9 cellular contexts compared by ENCODE assay signal in the genomic region with DNA sequence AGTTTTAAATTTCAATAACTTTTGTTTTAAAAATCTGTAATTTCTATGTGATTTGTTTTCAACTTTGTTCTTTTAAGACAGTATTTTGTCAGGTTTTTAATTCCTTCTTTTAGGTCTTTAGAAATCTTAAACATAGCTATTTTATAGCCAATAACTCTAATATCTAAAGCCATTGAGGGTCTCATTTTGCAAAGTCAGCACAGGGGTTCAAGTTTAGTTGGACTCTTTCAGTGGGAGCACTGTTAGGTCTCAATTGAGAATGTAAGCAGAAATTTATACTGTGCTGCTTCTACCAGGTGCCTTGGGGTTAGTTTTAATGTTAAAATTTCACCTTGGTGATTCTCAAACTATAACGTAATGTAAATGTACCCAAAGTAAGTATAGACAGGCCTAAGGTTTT.
"Had no signal": no experiment of that assay in that cellular context is flagged by ENCODE, and none has a peak within 500 bp of the region (broad histone marks: within the 10 kb centered on the region; RNA-seq: fewer than 3 reads in every experiment).

No MANE protein-coding gene starts in this region.

- H3K4me3 ChIP-seq: GM23248, HAP-1 had no signal

- H3K9me3 ChIP-seq: HAP-1 had no signal

- FAIRE-seq: HTR-8/SVneo had no signal

- H3K27ac ChIP-seq: GM23248, KMS-11 had no signal

- H2AFZ ChIP-seq: GM23248 had no signal

- H3K9ac ChIP-seq: GM23248, KMS-11 had no signal

- H3K4me2 ChIP-seq: KMS-11 had no signal

- DNase-seq: GM23248, GOT3, H7, HFFc6, KBM-7 had no signal

- ATAC-seq: HCT116 had no signal
